Comparison of ENCODE assay signal across 12 cellular contexts in genomic region chr4:153116101-153116680, GRCh38.
DNase-seq lines count a peak whose midpoint lies in the region; ATAC-seq and TF ChIP-seq lines count a peak whose summit lies in the region.
"Had no signal": no experiment of that assay in that cellular context is flagged by ENCODE, and none has a peak within 500 bp of the region (broad histone marks: within the 10 kb centered on the region; RNA-seq: fewer than 3 reads in every experiment).

No MANE protein-coding gene starts in this region.

- no peaks in the 10 kb centered on the region for H3K36me3 ChIP-seq in BJ (ENCODE audit: control insufficient read depth, insufficient read depth, low read length)
- no peaks in the 10 kb centered on the region for H3K36me3 ChIP-seq in brain microvascular endothelial cell (replicated peaks)
- H3K36me3 ChIP-seq: HAP-1 had no signal

- H3K4me3 Mint-ChIP-seq in naive B cell = peak overlapping the region; percentile 44 to 84 (median 78)

- peaks cover 0 to 26% (median 10%) of the 10 kb centered on the region in 3 donors for H3K4me1 Mint-ChIP-seq in naive B cell

- POLR2A ChIA-PET in BJ (lab: Charles Lee) = interaction anchor here (0.8 kb wide), 1 partner anchor 198 kb away, joined by 4 read pairs; no protein-coding TSS in a partner anchor

- no peaks in the 10 kb centered on the region for H3K27me3 Mint-ChIP-seq in naive B cell

- peak overlapping the region; percentile 78 for H3K27ac ChIP-seq in brain microvascular endothelial cell

- H3K4me3 ChIP-seq in BJ (ENCODE audit: low read depth, low read length) (peak overlapping the region; percentile 21), brain microvascular endothelial cell (ENCODE audit: low read depth, low read length) (no peak overlapping the region)
- H3K4me3 ChIP-seq: HAP-1 had no signal

- H3K27me3 ChIP-seq in BJ (ENCODE audit: control insufficient read depth, insufficient read depth, low read length) (no peaks in the 10 kb centered on the region; the same call in 1 of the 2 replicates), brain microvascular endothelial cell (replicated peaks) (no peaks in the 10 kb centered on the region)

- no peak for DNase-seq in BJ (ENCODE audit: low read depth)
- no peak for DNase-seq in brain microvascular endothelial cell
- DNase-seq in naive B cell = no peak
- no peak for DNase-seq in GM10266 (ENCODE audit: extremely low spot score)
- no peak for DNase-seq in GOT3 (lab: John Stamatoyannopoulos, UW)
- DNase-seq in CD1c-positive myeloid dendritic cell (ENCODE audit: extremely low spot score) = no peak
- DNase-seq: KG1, SIG-M5 had no signal

- in situ Hi-C loops in brain microvascular endothelial cell (cut with HindIII; ENCODE audit: low pct_ligation_motif_present, low sequenced_read_pairs) = no loop called here

- CTCF ChIA-PET in BJ (lab: Yijun Ruan, JAX) = interaction anchor here (0.9 to 2.8 kb wide), 4 partner anchors 11 to 19 kb away, joined by 3 to 17 read pairs (median 4); no protein-coding TSS in a partner anchor

- H3K9me3 Mint-ChIP-seq in naive B cell = no peaks in the 10 kb centered on the region
- H3K9me3 Mint-ChIP-seq: activated naive CD4-positive, alpha-beta T cell treated with anti-CD3 and anti-CD28 coated beads, Interleukin-2, amount 50 U/mL, for 72 hours had no signal

- no peaks in the 10 kb centered on the region for H3K36me3 Mint-ChIP-seq in naive B cell
- H3K36me3 Mint-ChIP-seq: activated naive CD4-positive, alpha-beta T cell treated with anti-CD3 and anti-CD28 coated beads, Interleukin-2, amount 50 U/mL, for 72 hours had no signal

- no peak for TF ChIP-seq CTCF in BJ (IDR thresholded peaks at IDR 0.05; ENCODE audit: insufficient read depth, low read depth, low read length)
- no peak for TF ChIP-seq CTCF in brain microvascular endothelial cell (IDR thresholded peaks at IDR 0.05; ENCODE audit: low read depth, low read length, missing control alignments)
- no peak for TF ChIP-seq CTCF in GM10266 (IDR thresholded peaks at IDR 0.05; ENCODE audit: control insufficient read depth, insufficient read depth, low read depth, missing control alignments)

- H3K27ac Mint-ChIP-seq in naive B cell = peak overlapping the region; percentile 88 to 97 (median 92)

- ATAC-seq in HG02884 (IDR thresholded peaks at IDR 0.05; ENCODE audit: unreplicated experiment) = peak; percentile 7
- peak; percentile 20 to 24 for ATAC-seq in naive B cell (ENCODE audit: low read depth in 2 of 2)
- ATAC-seq in GM21723 (IDR thresholded peaks at IDR 0.05; ENCODE audit: unreplicated experiment) = no peak
